Comparison of ENCODE assay signal across 9 cellular contexts in genomic region chr11:119533931-119534694, GRCh38.
DNase-seq lines count a peak whose midpoint lies in the region; ATAC-seq and TF ChIP-seq lines count a peak whose summit lies in the region.
"Had no signal": no experiment of that assay in that cellular context is flagged by ENCODE, and none has a peak within 500 bp of the region (broad histone marks: within the 10 kb centered on the region; RNA-seq: fewer than 3 reads in every experiment).

No MANE protein-coding gene starts in this region.

- WGBS in esophagus muscularis mucosa = 22% methylated on average over 12 of the region's 12 CpGs

- no peaks in the 10 kb centered on the region for H3K9me3 Mint-ChIP-seq in stimulated activated naive CD8-positive, alpha-beta T cell treated with anti-CD3 and anti-CD28 coated beads, Interleukin-15, amount 100 ng/mL, for 72 hours

- peaks cover 0 to 9% (median 7%) of the 10 kb centered on the region in 4 donors for H3K4me1 ChIP-seq in esophagus muscularis mucosa
- H3K4me1 ChIP-seq in mucosa of descending colon (ENCODE audit: low read depth) = no peaks in the 10 kb centered on the region

- H3K36me3 ChIP-seq in esophagus muscularis mucosa = no peaks in the 10 kb centered on the region
- no peaks in the 10 kb centered on the region for H3K36me3 ChIP-seq in mucosa of descending colon (ENCODE audit: low read depth)

- TF ChIP-seq CTCF in esophagus muscularis mucosa (IDR thresholded peaks at IDR 0.05) = peak; percentile 58 to 85 (median 69)
- peak; percentile 85 for TF ChIP-seq CTCF in mucosa of descending colon (IDR thresholded peaks at IDR 0.05)

- TF ChIP-seq POLR2A in esophagus muscularis mucosa (IDR thresholded peaks at IDR 0.05; ENCODE audit: low read depth) = no peak

- DNase-seq in G401 (ENCODE audit: low spot score) (peak; percentile 71), HPDE6-E6E7 (ENCODE audit: extremely low spot score) (peak; percentile 74), NOMO-1 (lab: John Stamatoyannopoulos, UW; ENCODE audit: unreplicated experiment in 2 of 2) (peak; percentile 69 to 85), esophagus muscularis mucosa (ENCODE audit: extremely low spot score) (no peak), mucosa of descending colon (peak; percentile 64 to 82 (median 77))
- peak; percentile 57 for DNase-seq in activated CD8-positive, alpha-beta memory T cell treated with anti-CD3 and anti-CD28 coated beads, Interleukin-2, amount 50 U/mL, for 4 hours
- DNase-seq in stimulated activated naive CD8-positive, alpha-beta T cell treated with anti-CD3 and anti-CD28 coated beads, Interleukin-15, amount 100 ng/mL, for 72 hours = peak; percentile 54 to 59

- H3K27ac Mint-ChIP-seq in stimulated activated naive CD8-positive, alpha-beta T cell treated with anti-CD3 and anti-CD28 coated beads, Interleukin-15, amount 100 ng/mL, for 72 hours = peak overlapping the region in 1 of 2 donors; percentile 32
- H3K27ac Mint-ChIP-seq: activated naive CD8-positive, alpha-beta T cell had no signal

- H3K4me3 Mint-ChIP-seq in stimulated activated naive CD8-positive, alpha-beta T cell treated with anti-CD3 and anti-CD28 coated beads, Interleukin-15, amount 100 ng/mL, for 72 hours = no peak overlapping the region
- H3K4me3 Mint-ChIP-seq: activated naive CD8-positive, alpha-beta T cell had no signal

- H3K4me1 Mint-ChIP-seq in stimulated activated naive CD8-positive, alpha-beta T cell treated with anti-CD3 and anti-CD28 coated beads, Interleukin-15, amount 100 ng/mL, for 72 hours = peaks cover 5% of the 10 kb centered on the region

- in situ Hi-C loops in G401 (cut with HindIII; ENCODE audit: low sequenced_read_pairs) = no loop called here

- H3K27ac ChIP-seq in esophagus muscularis mucosa (replicated peaks in 1 of 4) = no peak overlapping the region

- peaks cover 24% of the 10 kb centered on the region for H3K27me3 Mint-ChIP-seq in stimulated activated naive CD8-positive, alpha-beta T cell treated with anti-CD3 and anti-CD28 coated beads, Interleukin-15, amount 100 ng/mL, for 72 hours

- H3K9me3 ChIP-seq in esophagus muscularis mucosa = no peaks in the 10 kb centered on the region
- no peaks in the 10 kb centered on the region for H3K9me3 ChIP-seq in mucosa of descending colon

- intact Hi-C loops in esophagus muscularis mucosa (cut with DNase I) (loop anchor here (1.0 kb wide), 1 partner anchor 53 kb away; no protein-coding TSS in a partner anchor), mucosa of descending colon (cut with DNase I, micrococcal nuclease) (no loop called here)

- no peak for TF ChIP-seq EP300 in esophagus muscularis mucosa (IDR thresholded peaks at IDR 0.05)

- H3K4me3 ChIP-seq in esophagus muscularis mucosa (no peak overlapping the region), mucosa of descending colon (no peak overlapping the region)

- ATAC-seq in mucosa of descending colon (peak; percentile 87), GM18870 (IDR thresholded peaks at IDR 0.05; ENCODE audit: unreplicated experiment) (no peak)
- peak; percentile 81 for ATAC-seq in stimulated activated naive CD8-positive, alpha-beta T cell treated with anti-CD3 and anti-CD28 coated beads, Interleukin-15, amount 100 ng/mL, for 72 hours

- peaks cover 0 to 12% (median 0%) of the 10 kb centered on the region in 4 donors for H3K27me3 ChIP-seq in esophagus muscularis mucosa
